In the genomic region with DNA sequence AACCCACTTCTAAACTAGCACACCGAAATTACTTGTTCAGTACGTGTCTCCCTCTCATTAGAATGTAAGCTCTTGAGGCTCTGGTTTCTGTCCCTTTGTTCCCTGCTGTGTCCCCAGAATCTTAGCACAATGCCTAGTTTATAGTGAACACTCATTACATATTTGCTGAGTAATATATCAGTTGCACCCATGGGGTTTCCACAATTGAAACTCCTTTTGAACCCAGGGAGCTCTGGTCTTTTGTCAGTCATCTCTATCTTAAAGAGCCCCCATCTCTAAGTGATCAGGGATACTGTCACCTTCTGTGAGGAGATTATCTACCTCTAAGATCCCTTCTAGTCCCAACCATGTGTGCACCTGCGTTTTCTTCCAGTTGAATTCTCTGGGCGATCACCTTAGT, we compare ENCODE assay signal across 14 cellular contexts. TPM values are rescaled to one million over a fixed set of nuclear protein-coding genes. Genes with fewer than 3 reads are reported as not detected.
A peak's percentile ranks its signal among the peaks of the same experiment; 100 is the strongest.
DNase-seq lines count a peak whose midpoint lies in the region; TF ChIP-seq lines count a peak whose summit lies in the region.
"Had no signal": no experiment of that assay in that cellular context is flagged by ENCODE, and none has a peak within 500 bp of the region (broad histone marks: within the 10 kb centered on the region; RNA-seq: fewer than 3 reads in every experiment).

No MANE protein-coding gene starts in this region.

- no peak for DNase-seq in activated naive CD4-positive, alpha-beta T cell treated with anti-CD3 and anti-CD28 coated beads, Interleukin-2, amount 10 ng/mL, durations not matched to agents 7 days and 5 days
- no peak for DNase-seq in activated naive CD4-positive, alpha-beta T cell treated with anti-CD3 and anti-CD28 coated beads, Interleukin-2, amount 50 U/mL, for 16 hours
- DNase-seq in NCI-H146 (lab: John Stamatoyannopoulos, UW) (peak; percentile 41), uterus (no peak), amygdala (lab: John Stamatoyannopoulos, UW) (no peak)
- DNase-seq in activated T-helper 2 cell treated with anti-CD3 and anti-CD28 coated beads, Interferon-gamma antibody, Interleukin-2, Interleukin-4, amounts not matched to agents 10 μg/mL and 5 μg/mL and 100 μg/mL, durations not matched to agents 14 hours and 24 hours and 36 hours (ENCODE audit: low spot score): no peak
- no peak for DNase-seq in activated CD8-positive, alpha-beta memory T cell treated with anti-CD3 and anti-CD28 coated beads, Interleukin-2, amount 50 U/mL, for 48 hours
- DNase-seq: DMS 273 treated with DMSO at 0.1 percent for 48 hours, heart right ventricle, Karpas-422, NCI-H1694, NCI-H524 treated with DMSO at 0.1 percent for 48 hours had no signal

- no peak overlapping the region for H3K4me3 ChIP-seq in uterus
- H3K4me3 ChIP-seq: heart right ventricle had no signal

- CTCF ChIA-PET in activated naive CD4-positive, alpha-beta T cell treated with anti-CD3 and anti-CD28 coated beads, Interleukin-2, amount 10 ng/mL, durations not matched to agents 7 days and 5 days (lab: Charles Lee): interaction anchor here (1.1 to 5.8 kb wide), 4 partner anchors 8 to 78 kb away, joined by 3 to 40 read pairs (median 13); partner anchors contain the start of gene CAMK4

- no peak overlapping the region for H3K27ac ChIP-seq in uterus
- H3K27ac ChIP-seq: VCaP had no signal

- H3K9me3 Mint-ChIP-seq in activated naive CD4-positive, alpha-beta T cell treated with anti-CD3 and anti-CD28 coated beads, Interleukin-2, amount 10 ng/mL, durations not matched to agents 7 days and 5 days: no peaks in the 10 kb centered on the region
- no peaks in the 10 kb centered on the region for H3K9me3 Mint-ChIP-seq in activated T-helper 2 cell treated with anti-CD3 and anti-CD28 coated beads, Interferon-gamma antibody, Interleukin-2, Interleukin-4, amounts not matched to agents 10 μg/mL and 5 μg/mL and 100 μg/mL, durations not matched to agents 14 hours and 24 hours and 36 hours
- no peaks in the 10 kb centered on the region for H3K9me3 Mint-ChIP-seq in stimulated activated naive CD8-positive, alpha-beta T cell treated with anti-CD3 and anti-CD28 coated beads, Interleukin-15, Interleukin-2, amounts not matched to agents 100 ng/mL and 50 ng/mL, for 24 hours

- TF ChIP-seq CTCF in uterus (IDR thresholded peaks at IDR 0.05): no peak

- H3K27ac Mint-ChIP-seq in activated naive CD4-positive, alpha-beta T cell treated with anti-CD3 and anti-CD28 coated beads, Interleukin-2, amount 10 ng/mL, durations not matched to agents 7 days and 5 days: peak overlapping the region; percentile 91
- peak overlapping the region; percentile 87 for H3K27ac Mint-ChIP-seq in activated T-helper 2 cell treated with anti-CD3 and anti-CD28 coated beads, Interferon-gamma antibody, Interleukin-2, Interleukin-4, amounts not matched to agents 10 μg/mL and 5 μg/mL and 100 μg/mL, durations not matched to agents 14 hours and 24 hours and 36 hours
- peak overlapping the region; percentile 90 for H3K27ac Mint-ChIP-seq in stimulated activated naive CD8-positive, alpha-beta T cell treated with anti-CD3 and anti-CD28 coated beads, Interleukin-15, Interleukin-2, amounts not matched to agents 100 ng/mL and 50 ng/mL, for 24 hours

- TF ChIP-seq POLR2A in uterus (IDR thresholded peaks at IDR 0.05): no peak

- no peaks in the 10 kb centered on the region for H3K9me3 ChIP-seq in uterus
- H3K9me3 ChIP-seq: heart right ventricle had no signal

- H3K27me3 ChIP-seq in uterus: no peaks in the 10 kb centered on the region
- H3K27me3 ChIP-seq: heart right ventricle had no signal

- H3K4me1 ChIP-seq in uterus: no peaks in the 10 kb centered on the region
- H3K4me1 ChIP-seq: heart right ventricle had no signal

- intact Hi-C loops in activated T-helper 2 cell treated with anti-CD3 and anti-CD28 coated beads, Interferon-gamma antibody, Interleukin-2, Interleukin-4, amounts not matched to agents 10 μg/mL and 5 μg/mL and 100 μg/mL, durations not matched to agents 14 hours and 24 hours and 36 hours (cut with micrococcal nuclease): loop anchor here (1.0 to 2.0 kb wide), 3 partner anchors 8 to 17 kb away; no protein-coding TSS in a partner anchor
- intact Hi-C loops in uterus (cut with DNase I; ENCODE audit: low total_unique reads): no loop called here

- H3K4me1 Mint-ChIP-seq in activated naive CD4-positive, alpha-beta T cell treated with anti-CD3 and anti-CD28 coated beads, Interleukin-2, amount 10 ng/mL, durations not matched to agents 7 days and 5 days: peaks cover 88% of the 10 kb centered on the region
- peaks cover 76% of the 10 kb centered on the region for H3K4me1 Mint-ChIP-seq in activated T-helper 2 cell treated with anti-CD3 and anti-CD28 coated beads, Interferon-gamma antibody, Interleukin-2, Interleukin-4, amounts not matched to agents 10 μg/mL and 5 μg/mL and 100 μg/mL, durations not matched to agents 14 hours and 24 hours and 36 hours (ENCODE audit: low read depth)
- peaks cover 99% of the 10 kb centered on the region for H3K4me1 Mint-ChIP-seq in stimulated activated naive CD8-positive, alpha-beta T cell treated with anti-CD3 and anti-CD28 coated beads, Interleukin-15, Interleukin-2, amounts not matched to agents 100 ng/mL and 50 ng/mL, for 24 hours (ENCODE audit: low read depth)

- peak overlapping the region; percentile 42 for H3K4me3 Mint-ChIP-seq in activated naive CD4-positive, alpha-beta T cell treated with anti-CD3 and anti-CD28 coated beads, Interleukin-2, amount 10 ng/mL, durations not matched to agents 7 days and 5 days
- H3K4me3 Mint-ChIP-seq in activated T-helper 2 cell treated with anti-CD3 and anti-CD28 coated beads, Interferon-gamma antibody, Interleukin-2, Interleukin-4, amounts not matched to agents 10 μg/mL and 5 μg/mL and 100 μg/mL, durations not matched to agents 14 hours and 24 hours and 36 hours (ENCODE audit: low read depth): peak overlapping the region; percentile 40
- H3K4me3 Mint-ChIP-seq in stimulated activated naive CD8-positive, alpha-beta T cell treated with anti-CD3 and anti-CD28 coated beads, Interleukin-15, Interleukin-2, amounts not matched to agents 100 ng/mL and 50 ng/mL, for 24 hours: peak overlapping the region; percentile 42

- H3K36me3 ChIP-seq in uterus: no peaks in the 10 kb centered on the region
- H3K36me3 ChIP-seq: heart right ventricle had no signal

- peaks cover 47% of the 10 kb centered on the region for H3K36me3 Mint-ChIP-seq in activated naive CD4-positive, alpha-beta T cell treated with anti-CD3 and anti-CD28 coated beads, Interleukin-2, amount 10 ng/mL, durations not matched to agents 7 days and 5 days
- peaks cover 54% of the 10 kb centered on the region for H3K36me3 Mint-ChIP-seq in activated T-helper 2 cell treated with anti-CD3 and anti-CD28 coated beads, Interferon-gamma antibody, Interleukin-2, Interleukin-4, amounts not matched to agents 10 μg/mL and 5 μg/mL and 100 μg/mL, durations not matched to agents 14 hours and 24 hours and 36 hours (ENCODE audit: low read depth)
- no peaks in the 10 kb centered on the region for H3K36me3 Mint-ChIP-seq in stimulated activated naive CD8-positive, alpha-beta T cell treated with anti-CD3 and anti-CD28 coated beads, Interleukin-15, Interleukin-2, amounts not matched to agents 100 ng/mL and 50 ng/mL, for 24 hours (ENCODE audit: low read depth)

- no peaks in the 10 kb centered on the region for H3K27me3 Mint-ChIP-seq in activated naive CD4-positive, alpha-beta T cell treated with anti-CD3 and anti-CD28 coated beads, Interleukin-2, amount 10 ng/mL, durations not matched to agents 7 days and 5 days
- no peaks in the 10 kb centered on the region for H3K27me3 Mint-ChIP-seq in activated T-helper 2 cell treated with anti-CD3 and anti-CD28 coated beads, Interferon-gamma antibody, Interleukin-2, Interleukin-4, amounts not matched to agents 10 μg/mL and 5 μg/mL and 100 μg/mL, durations not matched to agents 14 hours and 24 hours and 36 hours (ENCODE audit: low read depth)
- H3K27me3 Mint-ChIP-seq in stimulated activated naive CD8-positive, alpha-beta T cell treated with anti-CD3 and anti-CD28 coated beads, Interleukin-15, Interleukin-2, amounts not matched to agents 100 ng/mL and 50 ng/mL, for 24 hours: no peaks in the 10 kb centered on the region

RNA-seq across cellular contexts. Expression of gene CAMK4, which starts 12.8 kb away (rescaled TPM):
- total RNA-seq in activated T-helper 2 cell treated with anti-CD3 and anti-CD28 coated beads, Interferon-gamma antibody, Interleukin-2, Interleukin-4, amounts not matched to agents 10 μg/mL and 5 μg/mL and 100 μg/mL, durations not matched to agents 14 hours and 24 hours and 36 hours: 71.8 and 76.7 TPM in 2 replicates
- 10 to 100 TPM in 1 of 4 donors, 1 to 10 TPM in 2, under 1 TPM in 1; 0.26 to 33.9 (median 2.0) TPM for total RNA-seq in uterus
